In the genomic region with DNA sequence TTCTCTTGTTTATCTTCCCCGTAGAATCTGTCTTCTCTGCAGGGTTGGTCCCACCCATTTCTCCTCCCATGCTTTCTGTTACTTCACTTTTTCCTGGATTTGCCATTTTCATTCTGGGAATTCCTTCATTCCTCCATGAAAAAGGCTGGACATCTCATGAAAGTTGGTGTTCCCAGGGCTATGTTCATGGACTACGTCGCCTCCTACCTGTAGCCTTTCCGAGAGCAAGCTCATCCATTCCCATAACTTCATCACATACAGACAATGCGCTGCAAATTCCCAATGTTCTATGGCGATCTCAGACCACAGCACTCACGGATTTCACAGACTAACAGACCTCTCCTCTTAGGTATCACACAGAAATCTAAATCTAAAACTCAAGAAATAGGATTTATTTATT, we compare ENCODE assay signal across 22 cellular contexts.
"Had no signal": no experiment of that assay in that cellular context is flagged by ENCODE, and none has a peak within 500 bp of the region (broad histone marks: within the 10 kb centered on the region; RNA-seq: fewer than 3 reads in every experiment).

No MANE protein-coding gene starts in this region.

- H3K27me3 ChIP-seq: colonic mucosa, tibial nerve, uterus had no signal

- H3K36me3 Mint-ChIP-seq: activated CD4-positive, alpha-beta memory T cell treated with anti-CD3 and anti-CD28 coated beads for 36 hours; activated naive CD8-positive, alpha-beta T cell treated with anti-CD3 and anti-CD28 coated beads for 36 hours; immature natural killer cell; naive B cell; stimulated activated effector memory CD8-positive, alpha-beta T cell treated with anti-CD3 and anti-CD28 coated beads, Interleukin-12 subunit alpha, Interleukin-12 subunit beta, amount 100 ng/mL, for 72 hours had no signal

- H3K27ac ChIP-seq: colonic mucosa, epithelial cell of prostate, gastroesophageal sphincter, lower lobe of right lung, tibial nerve, uterus had no signal

- DNase-seq: activated B cell treated with CpG ODN at 0.5 μM for 24 hours; activated CD4-positive, alpha-beta memory T cell treated with anti-CD3 and anti-CD28 coated beads for 36 hours; activated CD4-positive, alpha-beta T cell treated with anti-CD3 and anti-CD28 coated beads for 4 hours; activated naive CD4-positive, alpha-beta T cell treated with Interleukin-2 at 50 U/mL for 16 hours; activated naive CD8-positive, alpha-beta T cell treated with anti-CD3 and anti-CD28 coated beads for 36 hours; activated T-cell treated with anti-CD3 and anti-CD28 coated beads, Interleukin-2, amount 50 U/mL, for 48 hours; colonic mucosa; head of caudate nucleus; immature natural killer cell; lower lobe of right lung; naive B cell; occipital lobe; small intestine; stimulated activated CD4-positive, alpha-beta T cell treated with anti-CD3 and anti-CD28 coated beads, Interleukin-2, amount 100 ng/mL, for 24 hours; stimulated activated naive CD8-positive, alpha-beta T cell treated with anti-CD3 and anti-CD28 coated beads, Interleukin-15, amount 100 ng/mL, for 72 hours; uterus had no signal

- H3K36me3 ChIP-seq: colonic mucosa, gastroesophageal sphincter, lower lobe of right lung, tibial nerve, uterus had no signal

- H3K27ac Mint-ChIP-seq: activated B cell treated with CpG ODN at 0.5 μM for 24 hours; activated CD4-positive, alpha-beta memory T cell treated with anti-CD3 and anti-CD28 coated beads for 36 hours; activated naive CD8-positive, alpha-beta T cell treated with anti-CD3 and anti-CD28 coated beads for 36 hours; immature natural killer cell; naive B cell; stimulated activated effector memory CD8-positive, alpha-beta T cell treated with anti-CD3 and anti-CD28 coated beads, Interleukin-12 subunit alpha, Interleukin-12 subunit beta, amount 100 ng/mL, for 72 hours; stimulated activated naive CD8-positive, alpha-beta T cell treated with anti-CD3 and anti-CD28 coated beads, Interleukin-15, amount 100 ng/mL, for 72 hours had no signal

- H3K4me1 ChIP-seq: colonic mucosa, gastroesophageal sphincter, lower lobe of right lung, tibial nerve, uterus had no signal

- H3K4me3 ChIP-seq: colonic mucosa, gastroesophageal sphincter, lower lobe of right lung, tibial nerve, uterus had no signal

- ATAC-seq: gastroesophageal sphincter; lower lobe of right lung; sciatic nerve; stimulated activated effector memory CD8-positive, alpha-beta T cell treated with anti-CD3 and anti-CD28 coated beads, Interleukin-12 subunit alpha, Interleukin-12 subunit beta, amount 100 ng/mL, for 72 hours; stimulated activated naive CD8-positive, alpha-beta T cell treated with anti-CD3 and anti-CD28 coated beads, Interleukin-15, amount 100 ng/mL, for 72 hours had no signal

- H3K4me1 Mint-ChIP-seq: activated B cell treated with CpG ODN at 0.5 μM for 24 hours; activated naive CD8-positive, alpha-beta T cell treated with anti-CD3 and anti-CD28 coated beads for 36 hours; immature natural killer cell; naive B cell; stimulated activated effector memory CD8-positive, alpha-beta T cell treated with anti-CD3 and anti-CD28 coated beads, Interleukin-12 subunit alpha, Interleukin-12 subunit beta, amount 100 ng/mL, for 72 hours; stimulated activated naive CD8-positive, alpha-beta T cell treated with anti-CD3 and anti-CD28 coated beads, Interleukin-15, amount 100 ng/mL, for 72 hours had no signal

- H3K4me3 Mint-ChIP-seq: activated B cell treated with CpG ODN at 0.5 μM for 24 hours; activated CD4-positive, alpha-beta memory T cell treated with anti-CD3 and anti-CD28 coated beads for 36 hours; activated naive CD8-positive, alpha-beta T cell treated with anti-CD3 and anti-CD28 coated beads for 36 hours; immature natural killer cell; naive B cell; stimulated activated effector memory CD8-positive, alpha-beta T cell treated with anti-CD3 and anti-CD28 coated beads, Interleukin-12 subunit alpha, Interleukin-12 subunit beta, amount 100 ng/mL, for 72 hours; stimulated activated naive CD8-positive, alpha-beta T cell treated with anti-CD3 and anti-CD28 coated beads, Interleukin-15, amount 100 ng/mL, for 72 hours had no signal

- FAIRE-seq: bronchial epithelial cell, small intestine had no signal

- H3K9me3 Mint-ChIP-seq: activated CD4-positive, alpha-beta memory T cell treated with anti-CD3 and anti-CD28 coated beads for 36 hours; activated naive CD8-positive, alpha-beta T cell treated with anti-CD3 and anti-CD28 coated beads for 36 hours; stimulated activated effector memory CD8-positive, alpha-beta T cell treated with anti-CD3 and anti-CD28 coated beads, Interleukin-12 subunit alpha, Interleukin-12 subunit beta, amount 100 ng/mL, for 72 hours; stimulated activated naive CD8-positive, alpha-beta T cell treated with anti-CD3 and anti-CD28 coated beads, Interleukin-15, amount 100 ng/mL, for 72 hours had no signal

- H3K9me3 ChIP-seq: colonic mucosa, gastroesophageal sphincter, lower lobe of right lung, tibial nerve, uterus had no signal
